18 cellular contexts compared by ENCODE assay signal in the genomic region with DNA sequence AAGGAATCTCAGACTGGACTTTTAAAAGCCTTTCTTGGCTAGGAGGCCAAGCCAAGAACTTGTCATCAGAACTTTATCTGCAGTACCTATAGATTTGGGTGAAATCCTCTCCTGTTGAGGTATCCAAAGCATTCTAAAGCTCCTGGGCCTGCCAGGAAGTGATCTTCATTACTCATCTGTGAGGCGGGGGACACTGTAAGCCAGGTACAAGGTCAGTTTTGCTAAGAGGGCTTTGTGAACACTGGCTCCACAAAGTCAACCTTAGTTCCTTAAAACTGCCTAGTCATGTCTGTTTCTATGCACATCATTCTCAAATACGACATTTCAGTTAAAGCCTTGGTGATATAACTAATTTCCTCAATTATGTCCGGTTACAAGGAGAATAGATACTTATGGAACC.
A peak's percentile ranks its signal among the peaks of the same experiment; 100 is the strongest.
DNase-seq lines count a peak whose midpoint lies in the region; ATAC-seq, FAIRE-seq and TF ChIP-seq lines count a peak whose summit lies in the region.
"Had no signal": no experiment of that assay in that cellular context is flagged by ENCODE, and none has a peak within 500 bp of the region (broad histone marks: within the 10 kb centered on the region; RNA-seq: fewer than 3 reads in every experiment).

No MANE protein-coding gene starts in this region.

- H3K27ac ChIP-seq in A549 (0 out of 6 replicates have a peak overlapping the region, but pooled peaks of 1 of the 2 experiments have one; percentile 38), pancreas (no peak overlapping the region)
- H3K27ac ChIP-seq: BLaER1 treated with 17β-estradiol and CSF1 and Interleukin-3, amounts not matched to agents 10 nM and 100 nM had no signal

- H3K36me3 ChIP-seq in pancreas: no peaks in the 10 kb centered on the region
- H3K36me3 ChIP-seq: BLaER1 treated with 17β-estradiol and CSF1 and Interleukin-3, amounts not matched to agents 10 nM and 100 nM had no signal

- H3K9me3 ChIP-seq in A549 (no peaks in the 10 kb centered on the region), pancreas (no peaks in the 10 kb centered on the region)

- DNase-seq in NOMO-1 treated with DMSO at 0.1 percent for 48 hours (lab: John Stamatoyannopoulos, UW; ENCODE audit: unreplicated experiment) (peak; percentile 30), NOMO-1 treated with dmso at 0.1 percent for 144 hours (lab: John Stamatoyannopoulos, UW; ENCODE audit: unreplicated experiment) (no peak), A549 (ENCODE audit: low read depth in 1 of 2, low spot score in 1 of 2) (no peak), OCI-M1 (lab: John Stamatoyannopoulos, UW) (peak; percentile 11), erythroblast (lab: John Stamatoyannopoulos, UW) (peak; percentile 11 to 39), SIG-M5 (lab: John Stamatoyannopoulos, UW) (no peak), pancreas (no peak)
- no peak for DNase-seq in stimulated activated naive CD4-positive, alpha-beta T cell treated with Interleukin-2 at 50 U/mL for 16 hours (lab: John Stamatoyannopoulos, UW)
- DNase-seq: 8988T; Calu3; CD8-positive, alpha-beta T cell; KBM-7 had no signal

- TF ChIP-seq POLR2A in A549 (IDR thresholded peaks at IDR 0.05; ENCODE audit: low read length) (no peak), erythroblast (IDR thresholded peaks at IDR 0.05; ENCODE audit: low read length) (no peak)

- CTCF ChIA-PET in A549 (lab: Yijun Ruan, JAX): interaction anchor here (0.7 to 2.3 kb wide), 2 partner anchors 8 to 9 kb away, joined by 3 to 7 read pairs; no protein-coding TSS in a partner anchor

- no peak for TF ChIP-seq EP300 in A549 (IDR thresholded peaks at IDR 0.05)

- FAIRE-seq in A549 (lab: Jason Lieb, UNC) (no peak), pancreas (lab: Jason Lieb, UNC) (no peak)
- FAIRE-seq: G401.6, GM12891, GM18507, H54 had no signal

- TF ChIP-seq CTCF in A549 (IDR thresholded peaks at IDR 0.05): no peak
- TF ChIP-seq CTCF in pancreas (IDR thresholded peaks at IDR 0.05): no peak

- intact Hi-C loops in pancreas (cut with DNase I): no loop called here

- WGBS in A549 (ENCODE audit: missing lambda C conversion rate): 77% methylated on average over 3 of the region's 3 CpGs
- WGBS in pancreas, 2 donors: 89% methylated on average over 3 of the region's 3 CpGs

- POLR2A ChIA-PET in A549 (lab: Yijun Ruan, JAX): no interaction called here

- H3K27me3 ChIP-seq in pancreas: no peaks in the 10 kb centered on the region
- H3K27me3 ChIP-seq: BLaER1 treated with 17β-estradiol and CSF1 and Interleukin-3, amounts not matched to agents 10 nM and 100 nM had no signal

- no peak for TF ChIP-seq RAD21 in A549 (conservative IDR thresholded peaks at IDR 0.05 in 1 of 2, IDR thresholded peaks at IDR 0.05 in 1 of 2)

- H3K4me3 ChIP-seq in A549: no peak overlapping the region
- no peak overlapping the region for H3K4me3 ChIP-seq in pancreas
- H3K4me3 ChIP-seq: BLaER1 treated with 17β-estradiol and CSF1 and Interleukin-3, amounts not matched to agents 10 nM and 100 nM; GM23338 had no signal

- ATAC-seq in A549 (no peak), pancreas (no peak)
- ATAC-seq: CD8-positive, alpha-beta T cell; GM23338 had no signal

- no peak overlapping the region for H3K4me2 ChIP-seq in A549
- H3K4me2 ChIP-seq: BLaER1 treated with 17β-estradiol and CSF1 and Interleukin-3, amounts not matched to agents 10 nM and 100 nM; GM23338 had no signal

- H3K4me1 ChIP-seq in A549 (peaks cover 19% of the 10 kb centered on the region), pancreas (peaks cover 4 to 11% (median 7%) of the 10 kb centered on the region in 3 donors)
- H3K4me1 ChIP-seq: BLaER1 treated with 17β-estradiol and CSF1 and Interleukin-3, amounts not matched to agents 10 nM and 100 nM had no signal

TF ChIP-seq in A549, 52 proteins besides CTCF, POLR2A, EP300 and RAD21:
- TF ChIP-seq, protein P1, sequence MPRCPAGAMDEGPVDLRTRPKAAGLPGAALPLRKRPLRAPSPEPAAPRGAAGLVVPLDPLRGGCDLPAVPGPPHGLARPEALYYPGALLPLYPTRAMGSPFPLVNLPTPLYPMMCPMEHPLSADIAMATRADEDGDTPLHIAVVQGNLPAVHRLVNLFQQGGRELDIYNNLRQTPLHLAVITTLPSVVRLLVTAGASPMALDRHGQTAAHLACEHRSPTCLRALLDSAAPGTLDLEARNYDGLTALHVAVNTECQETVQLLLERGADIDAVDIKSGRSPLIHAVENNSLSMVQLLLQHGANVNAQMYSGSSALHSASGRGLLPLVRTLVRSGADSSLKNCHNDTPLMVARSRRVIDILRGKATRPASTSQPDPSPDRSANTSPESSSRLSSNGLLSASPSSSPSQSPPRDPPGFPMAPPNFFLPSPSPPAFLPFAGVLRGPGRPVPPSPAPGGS (IDR thresholded peaks at IDR 0.05): no peak
- TF ChIP-seq MYC (IDR thresholded peaks at IDR 0.05; ENCODE audit: borderline replicate concordance, low read length): no peak
- TF ChIP-seq MAFK (IDR thresholded peaks at IDR 0.05; ENCODE audit: partially characterized antibody): peak; percentile 53

Comparison
In these comparisons a context has a peak if more than half of its experiments do, and no peak if none do; other contexts are left out.
1. DNase-seq: peak in NOMO-1 treated with DMSO at 0.1 percent for 48 hours (single experiment), OCI-M1 (single experiment) and erythroblast (2 of 2); none in NOMO-1 treated with dmso at 0.1 percent for 144 hours (single experiment), A549 (0 of 2), stimulated activated naive CD4-positive, alpha-beta T cell treated with Interleukin-2 at 50 U/mL for 16 hours (single experiment), SIG-M5 (single experiment) and pancreas (0 of 6).